1 cellular context compared by ENCODE assay signal in genomic region chr12:62602445-62603060, GRCh38.
TF ChIP-seq lines count a peak whose summit lies in the region.

No MANE protein-coding gene starts in this region.

TF ChIP-seq in K562, 482 proteins besides CTCF, POLR2A, EP300 and RAD21 (continued from another document and continues in another):
- TF ChIP-seq SRF (CRISPR knock-in tag; IDR thresholded peaks at IDR 0.05) = no peak; a peak in 1 of 4 replicates
- no peak for TF ChIP-seq ZNF41 (CRISPR knock-in tag; conservative IDR thresholded peaks at IDR 0.05)
- no peak for TF ChIP-seq NFATC3 (IDR thresholded peaks at IDR 0.05)
- 0 out of 2 replicates have a peak, but pooled peaks have one; percentile 56 for TF ChIP-seq DIDO1 (tag; IDR thresholded peaks at IDR 0.05; ENCODE audit: low read depth)
- TF ChIP-seq ZNF696 (CRISPR knock-in tag; conservative IDR thresholded peaks at IDR 0.05) = no peak
- TF ChIP-seq NR0B1 (IDR thresholded peaks at IDR 0.05; ENCODE audit: partially characterized antibody) = no peak
- no peak for TF ChIP-seq SIX5 (IDR thresholded peaks at IDR 0.05; ENCODE audit: borderline replicate concordance in 1 of 2, insufficient read depth in 1 of 2, low read depth in 1 of 2, low read length in 2 of 2)
- TF ChIP-seq ARNT (IDR thresholded peaks at IDR 0.05) = no peak
- TF ChIP-seq, protein P1, sequence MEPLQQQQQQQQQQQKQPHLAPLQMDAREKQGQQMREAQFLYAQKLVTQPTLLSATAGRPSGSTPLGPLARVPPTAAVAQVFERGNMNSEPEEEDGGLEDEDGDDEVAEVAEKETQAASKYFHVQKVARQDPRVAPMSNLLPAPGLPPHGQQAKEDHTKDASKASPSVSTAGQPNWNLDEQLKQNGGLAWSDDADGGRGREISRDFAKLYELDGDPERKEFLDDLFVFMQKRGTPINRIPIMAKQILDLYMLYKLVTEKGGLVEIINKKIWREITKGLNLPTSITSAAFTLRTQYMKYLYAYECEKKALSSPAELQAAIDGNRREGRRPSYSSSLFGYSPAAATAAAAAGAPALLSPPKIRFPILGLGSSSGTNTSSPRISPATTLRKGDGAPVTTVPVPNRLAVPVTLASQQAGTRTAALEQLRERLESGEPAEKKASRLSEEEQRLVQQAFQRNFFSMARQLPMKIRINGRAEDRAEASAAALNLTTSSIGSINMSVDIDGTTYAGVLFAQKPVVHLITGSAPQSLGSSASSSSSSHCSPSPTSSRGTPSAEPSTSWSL (CRISPR knock-in tag; IDR thresholded peaks at IDR 0.05; ENCODE audit: borderline replicate concordance) = no peak
- no peak for TF ChIP-seq XRCC4 (IDR thresholded peaks at IDR 0.05; ENCODE audit: extremely low read depth, insufficient read depth, insufficient read length)
- TF ChIP-seq RUNX1 (IDR thresholded peaks at IDR 0.05; ENCODE audit: low read depth) = no peak
- no peak for TF ChIP-seq ZNF311 (CRISPR knock-in tag; IDR thresholded peaks at IDR 0.05)
- peak in 1 of 2 experiments; percentile 58; a peak in 1 of 4 replicates for TF ChIP-seq HDAC1 (IDR thresholded peaks at IDR 0.05)
- peak; percentile 97 for TF ChIP-seq TOE1 (IDR thresholded peaks at IDR 0.05; ENCODE audit: borderline replicate concordance)
- no peak for TF ChIP-seq TOE1 (CRISPR knock-in tag; IDR thresholded peaks at IDR 0.05; ENCODE audit: borderline replicate concordance, low read depth)
- no peak for TF ChIP-seq DDX20 (tag; IDR thresholded peaks at IDR 0.05; ENCODE audit: low read depth)
- TF ChIP-seq, protein P2, sequence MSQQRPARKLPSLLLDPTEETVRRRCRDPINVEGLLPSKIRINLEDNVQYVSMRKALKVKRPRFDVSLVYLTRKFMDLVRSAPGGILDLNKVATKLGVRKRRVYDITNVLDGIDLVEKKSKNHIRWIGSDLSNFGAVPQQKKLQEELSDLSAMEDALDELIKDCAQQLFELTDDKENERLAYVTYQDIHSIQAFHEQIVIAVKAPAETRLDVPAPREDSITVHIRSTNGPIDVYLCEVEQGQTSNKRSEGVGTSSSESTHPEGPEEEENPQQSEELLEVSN (IDR thresholded peaks at IDR 0.05; ENCODE audit: borderline replicate concordance in 1 of 2, extremely low read depth in 1 of 2, insufficient read depth in 1 of 2, insufficient read length in 1 of 2, low read depth in 1 of 2, low read length in 1 of 2, poor library complexity in 1 of 2, severe bottlenecking in 1 of 2) = peak; percentile 95
- no peak for TF ChIP-seq KAT2B (IDR thresholded peaks at IDR 0.05; ENCODE audit: low read depth, low read length)
- TF ChIP-seq CREM (IDR thresholded peaks at IDR 0.05; ENCODE audit: low read depth) = peak; percentile 70
- no peak for TF ChIP-seq LEF1 (IDR thresholded peaks at IDR 0.05)
- no peak for TF ChIP-seq ZNF23 (CRISPR knock-in tag; IDR thresholded peaks at IDR 0.05)
- no peak for TF ChIP-seq PURB (CRISPR knock-in tag; IDR thresholded peaks at IDR 0.05; ENCODE audit: low read depth)
- no peak for TF ChIP-seq MEF2A (IDR thresholded peaks at IDR 0.05; ENCODE audit: control insufficient read depth, low read depth, low read length)
- no peak for TF ChIP-seq SRSF9 (IDR thresholded peaks at IDR 0.05; ENCODE audit: borderline replicate concordance, low read depth, low read length)
- peak; percentile 61 to 71; a peak in 3 of 4 replicates for TF ChIP-seq UBTF (IDR thresholded peaks at IDR 0.05; ENCODE audit: borderline replicate concordance in 1 of 2, low read depth in 2 of 2, low read length in 2 of 2)
- peak; percentile 80 for TF ChIP-seq ELF2 (CRISPR knock-in tag; IDR thresholded peaks at IDR 0.05)
- no peak for TF ChIP-seq GTF2B (IDR thresholded peaks at IDR 0.05; ENCODE audit: extremely low read depth, insufficient read length)
- TF ChIP-seq, protein P3, sequence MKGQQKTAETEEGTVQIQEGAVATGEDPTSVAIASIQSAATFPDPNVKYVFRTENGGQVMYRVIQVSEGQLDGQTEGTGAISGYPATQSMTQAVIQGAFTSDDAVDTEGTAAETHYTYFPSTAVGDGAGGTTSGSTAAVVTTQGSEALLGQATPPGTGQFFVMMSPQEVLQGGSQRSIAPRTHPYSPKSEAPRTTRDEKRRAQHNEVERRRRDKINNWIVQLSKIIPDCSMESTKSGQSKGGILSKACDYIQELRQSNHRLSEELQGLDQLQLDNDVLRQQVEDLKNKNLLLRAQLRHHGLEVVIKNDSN (CRISPR knock-in tag; IDR thresholded peaks at IDR 0.05) = peak; percentile 96
- no peak for TF ChIP-seq ZNF274 (IDR thresholded peaks at IDR 0.05; ENCODE audit: borderline replicate concordance, low read depth, low read length)
- peak; percentile 80 for TF ChIP-seq PHF8 (IDR thresholded peaks at IDR 0.05; ENCODE audit: borderline replicate concordance, low read length)
- peak; percentile 77 for TF ChIP-seq SUPT5H (IDR thresholded peaks at IDR 0.05)
- TF ChIP-seq DNMT1 (IDR thresholded peaks at IDR 0.05) = no peak
- peak; percentile 18; the same call in 1 of the 2 replicates for TF ChIP-seq KDM2B (CRISPR knock-in tag; IDR thresholded peaks at IDR 0.05)
- TF ChIP-seq, protein P4, sequence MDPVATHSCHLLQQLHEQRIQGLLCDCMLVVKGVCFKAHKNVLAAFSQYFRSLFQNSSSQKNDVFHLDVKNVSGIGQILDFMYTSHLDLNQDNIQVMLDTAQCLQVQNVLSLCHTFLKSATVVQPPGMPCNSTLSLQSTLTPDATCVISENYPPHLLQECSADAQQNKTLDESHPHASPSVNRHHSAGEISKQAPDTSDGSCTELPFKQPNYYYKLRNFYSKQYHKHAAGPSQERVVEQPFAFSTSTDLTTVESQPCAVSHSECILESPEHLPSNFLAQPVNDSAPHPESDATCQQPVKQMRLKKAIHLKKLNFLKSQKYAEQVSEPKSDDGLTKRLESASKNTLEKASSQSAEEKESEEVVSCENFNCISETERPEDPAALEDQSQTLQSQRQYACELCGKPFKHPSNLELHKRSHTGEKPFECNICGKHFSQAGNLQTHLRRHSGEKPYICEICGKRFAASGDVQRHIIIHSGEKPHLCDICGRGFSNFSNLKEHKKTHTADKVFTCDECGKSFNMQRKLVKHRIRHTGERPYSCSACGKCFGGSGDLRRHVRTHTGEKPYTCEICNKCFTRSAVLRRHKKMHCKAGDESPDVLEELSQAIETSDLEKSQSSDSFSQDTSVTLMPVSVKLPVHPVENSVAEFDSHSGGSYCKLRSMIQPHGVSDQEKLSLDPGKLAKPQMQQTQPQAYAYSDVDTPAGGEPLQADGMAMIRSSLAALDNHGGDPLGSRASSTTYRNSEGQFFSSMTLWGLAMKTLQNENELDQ (CRISPR knock-in tag; IDR thresholded peaks at IDR 0.05; ENCODE audit: borderline replicate concordance) = no peak; the same call in 1 of the 2 replicates
- TF ChIP-seq SMARCA4 (IDR thresholded peaks at IDR 0.05) = no peak
- peak; percentile 90 for TF ChIP-seq EGR1 (conservative IDR thresholded peaks at IDR 0.05)
- no peak for TF ChIP-seq MAFF (IDR thresholded peaks at IDR 0.05; ENCODE audit: low read length)
- no peak for TF ChIP-seq STAG1 (CRISPR knock-in tag; IDR thresholded peaks at IDR 0.05; ENCODE audit: borderline replicate concordance)
- TF ChIP-seq, protein P5, sequence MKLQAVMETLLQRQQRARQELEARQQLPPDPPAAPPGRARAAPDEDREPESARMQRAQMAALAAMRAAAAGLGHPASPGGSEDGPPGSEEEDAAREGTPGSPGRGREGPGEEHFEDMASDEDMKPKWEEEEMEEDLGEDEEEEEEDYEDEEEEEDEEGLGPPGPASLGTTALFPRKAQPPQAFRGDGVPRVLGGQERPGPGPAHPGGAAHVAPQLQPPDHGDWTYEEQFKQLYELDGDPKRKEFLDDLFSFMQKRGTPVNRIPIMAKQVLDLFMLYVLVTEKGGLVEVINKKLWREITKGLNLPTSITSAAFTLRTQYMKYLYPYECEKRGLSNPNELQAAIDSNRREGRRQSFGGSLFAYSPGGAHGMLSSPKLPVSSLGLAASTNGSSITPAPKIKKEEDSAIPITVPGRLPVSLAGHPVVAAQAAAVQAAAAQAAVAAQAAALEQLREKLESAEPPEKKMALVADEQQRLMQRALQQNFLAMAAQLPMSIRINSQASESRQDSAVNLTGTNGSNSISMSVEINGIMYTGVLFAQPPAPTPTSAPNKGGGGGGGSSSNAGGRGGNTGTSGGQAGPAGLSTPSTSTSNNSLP (IDR thresholded peaks at IDR 0.05; ENCODE audit: borderline replicate concordance, low read depth, low read length) = no peak
- TF ChIP-seq KLF6 (CRISPR knock-in tag; IDR thresholded peaks at IDR 0.05; ENCODE audit: borderline replicate concordance) = peak; percentile 89; the same call in 1 of the 2 replicates
- TF ChIP-seq, protein P6, sequence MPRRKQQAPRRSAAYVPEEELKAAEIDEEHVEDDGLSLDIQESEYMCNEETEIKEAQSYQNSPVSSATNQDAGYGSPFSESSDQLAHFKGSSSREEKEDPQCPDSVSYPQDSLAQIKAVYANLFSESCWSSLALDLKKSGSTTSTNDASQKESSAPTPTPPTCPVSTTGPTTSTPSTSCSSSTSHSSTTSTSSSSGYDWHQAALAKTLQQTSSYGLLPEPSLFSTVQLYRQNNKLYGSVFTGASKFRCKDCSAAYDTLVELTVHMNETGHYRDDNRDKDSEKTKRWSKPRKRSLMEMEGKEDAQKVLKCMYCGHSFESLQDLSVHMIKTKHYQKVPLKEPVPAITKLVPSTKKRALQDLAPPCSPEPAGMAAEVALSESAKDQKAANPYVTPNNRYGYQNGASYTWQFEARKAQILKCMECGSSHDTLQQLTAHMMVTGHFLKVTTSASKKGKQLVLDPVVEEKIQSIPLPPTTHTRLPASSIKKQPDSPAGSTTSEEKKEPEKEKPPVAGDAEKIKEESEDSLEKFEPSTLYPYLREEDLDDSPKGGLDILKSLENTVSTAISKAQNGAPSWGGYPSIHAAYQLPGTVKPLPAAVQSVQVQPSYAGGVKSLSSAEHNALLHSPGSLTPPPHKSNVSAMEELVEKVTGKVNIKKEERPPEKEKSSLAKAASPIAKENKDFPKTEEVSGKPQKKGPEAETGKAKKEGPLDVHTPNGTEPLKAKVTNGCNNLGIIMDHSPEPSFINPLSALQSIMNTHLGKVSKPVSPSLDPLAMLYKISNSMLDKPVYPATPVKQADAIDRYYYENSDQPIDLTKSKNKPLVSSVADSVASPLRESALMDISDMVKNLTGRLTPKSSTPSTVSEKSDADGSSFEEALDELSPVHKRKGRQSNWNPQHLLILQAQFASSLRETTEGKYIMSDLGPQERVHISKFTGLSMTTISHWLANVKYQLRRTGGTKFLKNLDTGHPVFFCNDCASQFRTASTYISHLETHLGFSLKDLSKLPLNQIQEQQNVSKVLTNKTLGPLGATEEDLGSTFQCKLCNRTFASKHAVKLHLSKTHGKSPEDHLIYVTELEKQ (CRISPR knock-in tag; IDR thresholded peaks at IDR 0.05) = no peak
- TF ChIP-seq CBX8 (IDR thresholded peaks at IDR 0.05; ENCODE audit: borderline replicate concordance, extremely low read depth, low read depth, low read length, poor library complexity, severe bottlenecking) = no peak
- TF ChIP-seq IFI16 (CRISPR knock-in tag; IDR thresholded peaks at IDR 0.05) = no peak
- peak; percentile 94 for TF ChIP-seq ZNF766 (CRISPR knock-in tag; conservative IDR thresholded peaks at IDR 0.05)
- TF ChIP-seq ZBTB12 (CRISPR knock-in tag; IDR thresholded peaks at IDR 0.05) = no peak; the same call in 1 of the 2 replicates
- TF ChIP-seq ZKSCAN1 (IDR thresholded peaks at IDR 0.05; ENCODE audit: low read depth, low read length) = no peak
- TF ChIP-seq TAF1 (IDR thresholded peaks at IDR 0.05; ENCODE audit: control insufficient read depth, extremely low read depth, insufficient read depth, low read length, severe bottlenecking) = peak; percentile 14
- no peak for TF ChIP-seq ZNF551 (CRISPR knock-in tag; IDR thresholded peaks at IDR 0.05)
- no peak; the same call in 1 of the 2 replicates for TF ChIP-seq NFIC (IDR thresholded peaks at IDR 0.05)
